Comparison of ENCODE assay signal across 9 cellular contexts in genomic region chr10:126905776-126906703, GRCh38. TPM values are rescaled to one million over a fixed set of nuclear protein-coding genes. Genes with fewer than 3 reads are reported as not detected.
DNase-seq lines count a peak whose midpoint lies in the region; ATAC-seq, FAIRE-seq and TF ChIP-seq lines count a peak whose summit lies in the region.
"Had no signal": no experiment of that assay in that cellular context is flagged by ENCODE, and none has a peak within 500 bp of the region (broad histone marks: within the 10 kb centered on the region; RNA-seq: fewer than 3 reads in every experiment).

No MANE protein-coding gene starts in this region.

- H3K27me3 ChIP-seq in SJCRH30: no peaks in the 10 kb centered on the region

- H3K9me3 Mint-ChIP-seq in neural crest cell: no peaks in the 10 kb centered on the region
- H3K9me3 Mint-ChIP-seq: activated naive CD4-positive, alpha-beta T cell treated with anti-CD3 and anti-CD28 coated beads, Interleukin-2, amount 50 U/mL, for 24 hours had no signal

- DNase-seq in AG20443 (ENCODE audit: low spot score) (peak; percentile 68), SJCRH30 (peak; percentile 70 to 74), fibroblast of the aortic adventitia (ENCODE audit: low read depth) (peak; percentile 32), neural crest cell (ENCODE audit: low read depth, low spot score) (peak; percentile 52), RCC 7860 (ENCODE audit: low spot score) (no peak)

- TF ChIP-seq CTCF in fibroblast of the aortic adventitia (IDR thresholded peaks at IDR 0.05; ENCODE audit: insufficient read depth, low read length): no peak
- TF ChIP-seq CTCF in neural crest cell (conservative IDR thresholded peaks at IDR 0.05): no peak

- no peaks in the 10 kb centered on the region for H3K9me3 ChIP-seq in SJCRH30 (replicated peaks)

- peak overlapping the region; percentile 50 for H3K27ac Mint-ChIP-seq in neural crest cell (ENCODE audit: unreplicated experiment)
- H3K27ac Mint-ChIP-seq: activated naive CD4-positive, alpha-beta T cell treated with anti-CD3 and anti-CD28 coated beads, Interleukin-2, amount 50 U/mL, for 24 hours had no signal

- peak overlapping the region; percentile 93 for H3K4me3 Mint-ChIP-seq in neural crest cell
- H3K4me3 Mint-ChIP-seq: activated naive CD4-positive, alpha-beta T cell treated with anti-CD3 and anti-CD28 coated beads, Interleukin-2, amount 50 U/mL, for 24 hours had no signal

- H3K4me3 ChIP-seq in SJCRH30 (peak overlapping the region; percentile 99), fibroblast of the aortic adventitia (ENCODE audit: low read depth, low read length) (peak overlapping the region; percentile 76)

- H3K27me3 Mint-ChIP-seq in neural crest cell (ENCODE audit: low read depth): peaks cover 2% of the 10 kb centered on the region

- no peak for FAIRE-seq in RCC 7860 (lab: Jason Lieb, UNC)

- H3K36me3 ChIP-seq in SJCRH30: no peaks in the 10 kb centered on the region

- H3K4me1 Mint-ChIP-seq in neural crest cell: peaks cover 46% of the 10 kb centered on the region
- H3K4me1 Mint-ChIP-seq: activated naive CD4-positive, alpha-beta T cell treated with anti-CD3 and anti-CD28 coated beads, Interleukin-2, amount 50 U/mL, for 24 hours had no signal

- peak overlapping the region; percentile 95 for H3K27ac ChIP-seq in SJCRH30

- H3K4me1 ChIP-seq in SJCRH30: peaks cover 18% of the 10 kb centered on the region

- peaks cover 7% of the 10 kb centered on the region for H3K36me3 Mint-ChIP-seq in neural crest cell (ENCODE audit: low read depth)
- H3K36me3 Mint-ChIP-seq: activated naive CD4-positive, alpha-beta T cell treated with anti-CD3 and anti-CD28 coated beads, Interleukin-2, amount 50 U/mL, for 24 hours had no signal

- no peak for ATAC-seq in GM18867 (IDR thresholded peaks at IDR 0.05; ENCODE audit: unreplicated experiment)
- no peak for ATAC-seq in GM21576 (IDR thresholded peaks at IDR 0.05; ENCODE audit: unreplicated experiment)
- ATAC-seq in GM18858 (IDR thresholded peaks at IDR 0.05; ENCODE audit: unreplicated experiment): no peak

RNA-seq across cellular contexts. Expression of gene DOCK1, which starts 0.8 kb away (rescaled TPM):
- total RNA-seq in SJCRH30 (2014; rRNA removed; shearing (Covaris generic)): 49.7 and 53.8 TPM in 2 replicates
- 69.7 and 75.2 TPM in 2 replicates for total RNA-seq in fibroblast of the aortic adventitia (ENCODE audit: low replicate concordance)
- 55.8 and 62.9 TPM in 2 replicates for total RNA-seq in neural crest cell
